In genomic region chr11:44567876-44568256, GRCh38 we compare ENCODE assay signal across 9 cellular contexts. TPM values are rescaled to one million over a fixed set of nuclear protein-coding genes. Genes with fewer than 3 reads are reported as not detected.
DNase-seq lines count a peak whose midpoint lies in the region; ATAC-seq and TF ChIP-seq lines count a peak whose summit lies in the region.
"Had no signal": no experiment of that assay in that cellular context is flagged by ENCODE, and none has a peak within 500 bp of the region (broad histone marks: within the 10 kb centered on the region; RNA-seq: fewer than 3 reads in every experiment).

No MANE protein-coding gene starts in this region.

- peak overlapping the region; percentile 66 to 82; a peak in 3 of 4 replicates for H4K8ac ChIP-seq in IMR-90 (ENCODE audit: low read depth in 2 of 2, low read length in 2 of 2)

- H3K4me2 ChIP-seq in BLaER1 treated with 17β-estradiol and CSF1 and Interleukin-3, amounts not matched to agents 10 nM and 100 nM = peak overlapping the region; percentile 95 to 100 (median 99)
- H3K4me2 ChIP-seq in IMR-90 (ENCODE audit: low read depth, low read length) (no peak overlapping the region), osteoblast (ENCODE audit: insufficient read depth, low read length) (peak overlapping the region; percentile 56)

- H3K36me3 ChIP-seq in BLaER1 treated with 17β-estradiol and CSF1 and Interleukin-3, amounts not matched to agents 10 nM and 100 nM = no peaks in the 10 kb centered on the region
- H3K36me3 ChIP-seq in IMR-90 (ENCODE audit: control insufficient read depth, insufficient read depth, low read length) = no peaks in the 10 kb centered on the region
- no peaks in the 10 kb centered on the region for H3K36me3 ChIP-seq in brain microvascular endothelial cell (replicated peaks)
- no peaks in the 10 kb centered on the region for H3K36me3 ChIP-seq in osteoblast (ENCODE audit: insufficient read depth, low read length)

- no TSS peak for BruUV-seq in IMR-90 (replicated peaks; lab: Mats Ljungman, UMichigan)

- H3K18ac ChIP-seq in IMR-90 (ENCODE audit: low read depth, low read length) = no peak overlapping the region; the same call in 1 of the 2 replicates

- peak overlapping the region; percentile 83; the same call in 2 of the 3 replicates for H2BK15ac ChIP-seq in IMR-90 (ENCODE audit: low read depth, low read length)

- peak overlapping the region; percentile 91 for H4K91ac ChIP-seq in IMR-90 (ENCODE audit: insufficient read depth, low read depth, low read length)

- H3K56ac ChIP-seq in IMR-90 (ENCODE audit: extremely low read depth, insufficient read depth, low read length) = no peak overlapping the region

- H4K5ac ChIP-seq in IMR-90 (ENCODE audit: low read depth, low read length) = 0 out of 2 replicates have a peak overlapping the region, but pooled peaks have one; percentile 2

- H2AK9ac ChIP-seq in IMR-90 (replicated peaks; ENCODE audit: low read depth, low read length, poor library complexity) = peak overlapping the region; percentile 87

- H3K27me3 ChIP-seq in BLaER1 treated with 17β-estradiol and CSF1 and Interleukin-3, amounts not matched to agents 10 nM and 100 nM = no peaks in the 10 kb centered on the region
- H3K27me3 ChIP-seq in IMR-90 (ENCODE audit: control insufficient read depth, insufficient read depth, low read length) = no peaks in the 10 kb centered on the region
- H3K27me3 ChIP-seq in brain microvascular endothelial cell (replicated peaks) = no peaks in the 10 kb centered on the region
- no peaks in the 10 kb centered on the region for H3K27me3 ChIP-seq in osteoblast (ENCODE audit: insufficient read depth, low read length)

- H2BK5ac ChIP-seq in IMR-90 (ENCODE audit: low read depth, low read length, poor library complexity, severe bottlenecking) = peak overlapping the region; percentile 93

- H3K9me1 ChIP-seq in IMR-90 (ENCODE audit: insufficient read depth, low read length) = peaks cover 38% of the 10 kb centered on the region

- peak overlapping the region in 10 of 11 experiments; percentile 73 to 86 (median 82); a peak in 17 of 22 replicates for H3K9ac ChIP-seq in BLaER1 treated with 17β-estradiol and CSF1 and Interleukin-3, amounts not matched to agents 10 nM and 100 nM
- no peak overlapping the region for H3K9ac ChIP-seq in IMR-90 (ENCODE audit: low read depth, low read length)

- in situ Hi-C loops in IMR-90 (cut with MboI; ENCODE audit: low sequenced_read_pairs) (loop anchor here (25.0 kb wide), 1 partner anchor 1244 kb away; the partner anchor contains the start of gene SLC35C1), brain microvascular endothelial cell (cut with HindIII; ENCODE audit: low pct_ligation_motif_present, low sequenced_read_pairs) (no loop called here)

- peaks cover 85 to 94% (median 89%) of the 10 kb centered on the region in 10 experiments for H3K4me1 ChIP-seq in BLaER1 treated with 17β-estradiol and CSF1 and Interleukin-3, amounts not matched to agents 10 nM and 100 nM
- H3K4me1 ChIP-seq in IMR-90 (ENCODE audit: control insufficient read depth, insufficient read depth, low read length) (peaks cover 51% of the 10 kb centered on the region), osteoblast (ENCODE audit: insufficient read depth, low read length) (peaks cover 75% of the 10 kb centered on the region)

- intact Hi-C loops in IMR-90 (cut with micrococcal nuclease) = loop anchor here (10.0 kb wide), 2 partner anchors 157 to 197 kb away; partner anchors contain the start of gene TSPAN18

- H2AFZ ChIP-seq in IMR-90 (replicated peaks; ENCODE audit: low read length, poor library complexity) (no peak overlapping the region), osteoblast (ENCODE audit: low read length) (no peak overlapping the region)

- peak overlapping the region; percentile 92 for H3K4ac ChIP-seq in IMR-90 (ENCODE audit: low read depth, low read length)

- POLR2A ChIA-PET in IMR-90 (lab: Charles Lee; ENCODE audit: unreplicated experiment) = no interaction called here

- TF ChIP-seq RAD21 in IMR-90 (IDR thresholded peaks at IDR 0.05; ENCODE audit: low read length) = no peak

- H3K4me3 ChIP-seq in BLaER1 treated with 17β-estradiol and CSF1 and Interleukin-3, amounts not matched to agents 10 nM and 100 nM = peak overlapping the region in 9 of 10 experiments; percentile 20 to 69 (median 51); a peak in 15 of 20 replicates
- H3K4me3 ChIP-seq in IMR-90 (ENCODE audit: insufficient read depth, low read depth, low read length) (no peak overlapping the region), brain microvascular endothelial cell (ENCODE audit: low read depth, low read length) (no peak overlapping the region), osteoblast (ENCODE audit: insufficient read depth, low read length) (no peak overlapping the region)

- peak overlapping the region; percentile 83; the same call in 1 of the 2 replicates for H3K14ac ChIP-seq in IMR-90 (replicated peaks; ENCODE audit: low read depth, low read length)

- peaks cover 43% of the 10 kb centered on the region for H3K79me2 ChIP-seq in osteoblast (ENCODE audit: insufficient read depth, low read length)

- WGBS in IMR-90 (ENCODE audit: extremely low coverage in 2 of 2, insufficient read length in 1 of 2), 2 experiments = 81% methylated on average over 2 of the region's 4 CpGs; no CpG with 5 or more reads in 1 of the 2 experiments

- dilution Hi-C loops in IMR-90 (cut with HindIII; ENCODE audit: low sequenced_read_pairs, unreplicated experiment) = no loop called here

- H4K20me1 ChIP-seq in BLaER1 treated with 17β-estradiol and CSF1 and Interleukin-3, amounts not matched to agents 10 nM and 100 nM = peaks cover 0 to 4% (median 0%) of the 10 kb centered on the region in 11 experiments; a peak in 1 of 22 replicates
- H4K20me1 ChIP-seq in IMR-90 (ENCODE audit: insufficient read depth, low read length) = no peaks in the 10 kb centered on the region
- H4K20me1 ChIP-seq in osteoblast (ENCODE audit: insufficient read depth, low read length) = no peaks in the 10 kb centered on the region

- no peaks in the 10 kb centered on the region for H3K9me3 ChIP-seq in BLaER1 treated with 17β-estradiol and CSF1 and Interleukin-3, amounts not matched to agents 10 nM and 100 nM (replicated peaks in 1 of 11)
- H3K9me3 ChIP-seq in IMR-90 (ENCODE audit: control insufficient read depth, insufficient read depth, low read length) = no peaks in the 10 kb centered on the region
- no peaks in the 10 kb centered on the region for H3K9me3 ChIP-seq in osteoblast (ENCODE audit: low read depth, low read length)

- H2AK5ac ChIP-seq in IMR-90 (ENCODE audit: low read depth, low read length) = peak overlapping the region; percentile 99

- DNase-seq in IMR-90 = no peak
- no peak for DNase-seq in brain microvascular endothelial cell
- DNase-seq in osteoblast (ENCODE audit: insufficient read length, low spot score, missing footprints) = no peak
- DNase-seq in SW 1271 (lab: John Stamatoyannopoulos, UW) = no peak
- no peak for DNase-seq in NCI-H1930 (lab: John Stamatoyannopoulos, UW)
- DNase-seq: activated CD4-positive, CD25-positive, alpha-beta regulatory T cell treated with anti-CD3 and anti-CD28 coated beads, Interleukin-2, amount 50 U/mL, for 72 hours had no signal

- TF ChIP-seq CTCF in IMR-90 (conservative IDR thresholded peaks at IDR 0.05; ENCODE audit: low read depth, low read length) (no peak), brain microvascular endothelial cell (IDR thresholded peaks at IDR 0.05; ENCODE audit: low read depth, low read length, missing control alignments) (no peak), osteoblast (IDR thresholded peaks at IDR 0.05; ENCODE audit: extremely low read depth, low read depth, low read length) (no peak)

- peak overlapping the region; percentile 89 for H2BK20ac ChIP-seq in IMR-90 (ENCODE audit: low read depth, low read length)

- H3K79me1 ChIP-seq in IMR-90 (ENCODE audit: low read depth in 1 of 2, low read length in 2 of 2) = peaks cover 34 to 65% of the 10 kb centered on the region in 2 experiments

- CTCF ChIA-PET in IMR-90 (lab: Yijun Ruan, JAX) = no interaction called here

- H3K23ac ChIP-seq in IMR-90 (ENCODE audit: low read depth, low read length) = peak overlapping the region; percentile 81; the same call in 1 of the 2 replicates

- peak overlapping the region; percentile 94 for H2BK120ac ChIP-seq in IMR-90 (ENCODE audit: low read depth, low read length)

- ATAC-seq in IMR-90 (ENCODE audit: low read depth) (no peak), GM21723 (IDR thresholded peaks at IDR 0.05; ENCODE audit: unreplicated experiment) (no peak)
- ATAC-seq in activated CD4-positive, CD25-positive, alpha-beta regulatory T cell treated with anti-CD3 and anti-CD28 coated beads, Interleukin-2, amount 50 U/mL, for 24 hours = no peak

- peak overlapping the region in 10 of 11 experiments; percentile 85 to 96 (median 92); a peak in 20 of 22 replicates for H3K27ac ChIP-seq in BLaER1 treated with 17β-estradiol and CSF1 and Interleukin-3, amounts not matched to agents 10 nM and 100 nM
- H3K27ac ChIP-seq in IMR-90 (ENCODE audit: insufficient read depth, low read length) (peak overlapping the region; percentile 89), brain microvascular endothelial cell (peak overlapping the region; percentile 96), osteoblast (ENCODE audit: low read depth, low read length) (peak overlapping the region; percentile 89)

- no peak for TF ChIP-seq POLR2A in IMR-90 (IDR thresholded peaks at IDR 0.05; ENCODE audit: low read depth, low read length)

TF ChIP-seq in IMR-90, 13 proteins besides CTCF, POLR2A, EP300 and RAD21 (continues in another document):
- TF ChIP-seq FOS (IDR thresholded peaks at IDR 0.05; ENCODE audit: low read depth, low read length) (no peak), ELK1 (IDR thresholded peaks at IDR 0.05; ENCODE audit: borderline replicate concordance, low read depth, low read length) (no peak), RCOR1 (IDR thresholded peaks at IDR 0.05; ENCODE audit: insufficient replicate concordance, low read length) (no peak)

RNA-seq across cellular contexts. Expression of gene CD82, which starts 2.4 kb away (rescaled TPM):
- total RNA-seq in IMR-90 (2012; rRNA removed) (18.9 and 32.8 TPM in 2 replicates), osteoblast (14.7 and 23.2 TPM in 2 replicates)
- polyA plus RNA-seq in IMR-90 (2012; rRNA removed) = 46.1 and 49.4 TPM in 2 replicates
- 45.9 and 112 TPM in 2 replicates for polyA plus RNA-seq in IMR-90 (2012; cell fraction: cytosol; rRNA removed)
- polyA plus RNA-seq in IMR-90 (2012; cell fraction: nucleus; rRNA removed; ENCODE audit: low replicate concordance) = 14.7 and 27.3 TPM in 2 replicates

Comparison
In these comparisons a context has a peak if more than half of its experiments do, and no peak if none do; other contexts are left out.
1. H3K4me3 ChIP-seq: peak in BLaER1 treated with 17β-estradiol and CSF1 and Interleukin-3, amounts not matched to agents 10 nM and 100 nM (9 of 10); none in IMR-90 (single experiment), brain microvascular endothelial cell (single experiment) and osteoblast (single experiment).
2. Peak in every context shown above with its lines, with median percentiles within 50 percentile points of each other: H3K27ac ChIP-seq.